8 cellular contexts compared by ENCODE assay signal in genomic region chr11:63974259-63975143, GRCh38. TPM values are rescaled to one million over a fixed set of nuclear protein-coding genes. Genes with fewer than 3 reads are reported as not detected.
DNase-seq lines count a peak whose midpoint lies in the region; ATAC-seq, FAIRE-seq and TF ChIP-seq lines count a peak whose summit lies in the region.

COX8A (plus strand) TSS chr11:63974620; CDS start chr11:63974681, 61 bp downstream.

- peak; percentile 96 for ATAC-seq in GM18907 (IDR thresholded peaks at IDR 0.05; ENCODE audit: unreplicated experiment)
- ATAC-seq in HG03159 (IDR thresholded peaks at IDR 0.05; ENCODE audit: unreplicated experiment): peak; percentile 96

- peaks cover 3% of the 10 kb centered on the region; the same call in 1 of the 2 replicates for H3K9me3 ChIP-seq in AG04450 (ENCODE audit: control insufficient read depth, insufficient read depth, low read length)
- H3K9me3 ChIP-seq in iPS-20b (ENCODE audit: insufficient read depth, low read depth, low read length): no peaks in the 10 kb centered on the region

- peak within 1 kb of the TSS; percentile 92 for H3K27ac ChIP-seq in AG04450 (ENCODE audit: low read depth, low read length)
- peak within 1 kb of the TSS; percentile 98 for H3K27ac ChIP-seq in iPS-20b (ENCODE audit: low read length)
- H3K27ac ChIP-seq in skin epidermis: peak within 1 kb of the TSS; percentile 72 to 100 (median 97)

- DNase-seq in AG04450 (ENCODE audit: low read depth, low spot score) (peak; percentile 99), NCI-H2227 treated with DMSO at 0.1 percent for 48 hours (lab: John Stamatoyannopoulos, UW) (peak; percentile 98), bronchial epithelial cell (ENCODE audit: low read depth) (peak; percentile 100)

- peak within 1 kb of the TSS; percentile 97 for H3K9ac ChIP-seq in iPS-20b (ENCODE audit: low read depth, low read length)

- TF ChIP-seq CTCF in AG04450 (IDR thresholded peaks at IDR 0.05; ENCODE audit: low read depth, low read length) (peak; percentile 21), WI38 (IDR thresholded peaks at IDR 0.05; ENCODE audit: low read depth, low read length) (no peak), bronchial epithelial cell (IDR thresholded peaks at IDR 0.05; ENCODE audit: insufficient read depth, low read length, severe bottlenecking) (peak; percentile 16)

- peak; percentile 64 for FAIRE-seq in bronchial epithelial cell (lab: Jason Lieb, UNC)

- peaks cover 18% of the 10 kb centered on the region for H3K4me1 ChIP-seq in iPS-20b (ENCODE audit: insufficient read depth, low read length)

- POLR2A ChIA-PET in AG04450 (lab: Yijun Ruan, JAX): interaction anchor here (0.6 to 1.2 kb wide), 5 partner anchors 13 to 1143 kb away, joined by 3 to 6 read pairs (median 3); partner anchors contain the start of genes MARK2 and STX5

- H3K27me3 ChIP-seq in AG04450 (ENCODE audit: control insufficient read depth, insufficient read depth, low read length): no peaks in the 10 kb centered on the region
- H3K27me3 ChIP-seq in bronchial epithelial cell (ENCODE audit: control insufficient read depth, insufficient read depth, low read length): no peaks in the 10 kb centered on the region
- peaks cover 15% of the 10 kb centered on the region for H3K27me3 ChIP-seq in iPS-20b (ENCODE audit: insufficient read depth, low read length)

- CTCF ChIA-PET in AG04450 (lab: Charles Lee): no interaction called here

- H3K4me3 ChIP-seq in AG04450 (ENCODE audit: low read depth, low read length): peak within 1 kb of the TSS; percentile 99
- H3K4me3 ChIP-seq in WI38 (ENCODE audit: low read depth, low read length): peak within 1 kb of the TSS; percentile 89
- H3K4me3 ChIP-seq in bronchial epithelial cell (ENCODE audit: low read depth, low read length): peak within 1 kb of the TSS; percentile 81
- H3K4me3 ChIP-seq in iPS-20b (ENCODE audit: low read length): peak within 1 kb of the TSS; percentile 97
- peak within 1 kb of the TSS; percentile 69 to 97 (median 86) for H3K4me3 ChIP-seq in skin epidermis

- peaks cover 5% of the 10 kb centered on the region for H3K36me3 ChIP-seq in bronchial epithelial cell (ENCODE audit: control insufficient read depth, insufficient read depth, low read length)
- H3K36me3 ChIP-seq in iPS-20b (ENCODE audit: insufficient read depth, low read depth, low read length): peaks cover 7% of the 10 kb centered on the region

RNA-seq across cellular contexts. Expression of gene COX8A, which starts in this region (rescaled TPM):
- polyA plus RNA-seq in AG04450 (2011; rRNA removed): 200 and 346 TPM in 2 replicates
- polyA minus RNA-seq in AG04450 (2011; rRNA and poly(A)+ RNA removed): 158 and 226 TPM in 2 replicates
- 266 and 382 TPM in 2 replicates for total RNA-seq in bronchial epithelial cell

Comparison
In these comparisons a context has a peak if more than half of its experiments do, and no peak if none do; other contexts are left out.
1. Peak in every context shown above with its lines: DNase-seq, ATAC-seq, H3K4me3 ChIP-seq and H3K27ac ChIP-seq.